ENCODE assay signal across 1 cellular context in the genomic region with DNA sequence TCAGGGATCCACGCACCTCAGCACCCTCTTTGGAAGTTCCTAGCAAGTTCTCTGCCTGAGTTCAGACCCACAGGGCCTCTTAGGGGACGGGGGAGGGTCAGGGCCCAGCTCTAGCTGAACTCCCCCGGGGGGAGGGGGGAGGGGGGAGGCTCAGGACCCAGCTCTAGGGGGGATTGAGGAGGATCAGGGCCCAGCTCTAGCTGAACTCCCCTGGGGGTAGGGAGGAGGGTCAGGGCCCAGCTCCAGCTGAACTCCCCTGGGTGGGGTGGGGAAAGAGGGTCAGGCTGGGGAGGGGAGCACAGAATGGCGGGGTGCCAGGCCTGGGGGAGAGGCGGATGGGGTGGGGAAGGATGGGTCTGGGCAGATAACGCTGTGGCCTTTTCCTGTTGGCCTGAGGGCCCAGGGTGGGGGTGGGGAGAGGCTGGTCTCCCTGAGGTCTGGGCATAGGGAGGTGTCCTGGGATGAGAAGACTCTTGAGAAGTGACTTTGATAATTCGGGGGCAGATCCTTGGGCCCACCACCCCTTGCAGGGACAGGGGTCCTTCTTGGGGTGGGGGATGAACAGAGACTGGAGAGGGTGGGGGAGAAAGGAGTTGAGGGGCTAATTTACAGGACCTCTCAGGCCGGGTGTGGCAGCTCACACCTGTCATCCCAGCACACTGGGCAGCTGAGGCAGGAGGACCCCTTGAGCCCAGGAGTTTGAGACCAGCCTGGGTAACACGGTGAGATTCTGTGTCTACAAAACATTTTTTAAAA.
TF ChIP-seq lines count a peak whose summit lies in the region.

No MANE protein-coding gene starts in this region.

TF ChIP-seq in HEK293, 187 proteins besides CTCF, POLR2A, EP300 and RAD21:
- TF ChIP-seq ZNF48 (tag by site-specific recombination; IDR thresholded peaks at IDR 0.05) (no peak), TRIM28 (IDR thresholded peaks at IDR 0.05; ENCODE audit: borderline replicate concordance, low read length) (no peak), KLF1 (tag by site-specific recombination; IDR thresholded peaks at IDR 0.05) (peak; percentile 43), GLIS1 (tag by site-specific recombination; IDR thresholded peaks at IDR 0.05) (peak; percentile 84)
- TF ChIP-seq, protein P1, sequence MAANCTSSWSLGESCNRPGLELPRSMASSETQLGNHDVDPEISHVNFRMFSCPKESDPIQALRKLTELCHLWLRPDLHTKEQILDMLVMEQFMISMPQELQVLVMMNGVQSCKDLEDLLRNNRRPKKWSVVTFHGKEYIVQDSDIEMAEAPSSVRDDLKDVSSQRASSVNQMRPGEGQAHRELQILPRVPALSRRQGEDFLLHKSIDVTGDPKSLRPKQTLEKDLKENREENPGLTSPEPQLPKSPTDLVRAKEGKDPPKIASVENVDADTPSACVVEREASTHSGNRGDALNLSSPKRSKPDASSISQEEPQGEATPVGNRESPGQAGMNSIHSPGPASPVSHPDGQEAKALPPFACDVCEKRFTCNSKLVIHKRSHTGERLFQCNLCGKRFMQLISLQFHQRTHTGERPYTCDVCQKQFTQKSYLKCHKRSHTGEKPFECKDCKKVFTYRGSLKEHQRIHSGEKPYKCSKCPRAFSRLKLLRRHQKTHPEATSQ (tag by site-specific recombination; IDR thresholded peaks at IDR 0.05) = no peak
